In genomic region chr1:166910396-166910994, GRCh38 we compare ENCODE assay signal across 1 cellular context.
TF ChIP-seq lines count a peak whose summit lies in the region.

No MANE protein-coding gene starts in this region.

TF ChIP-seq in GM23338, 12 proteins besides CTCF, POLR2A, EP300 and RAD21 (continued from another document):
- TF ChIP-seq ZNF462 (CRISPR knock-in tag; IDR thresholded peaks at IDR 0.05): no peak
- no peak for TF ChIP-seq ETS1 (IDR thresholded peaks at IDR 0.05)
- no peak for TF ChIP-seq EZH2phosphoT487 (IDR thresholded peaks at IDR 0.05; ENCODE audit: unreplicated experiment)
- TF ChIP-seq POLR2AphosphoS5 (IDR thresholded peaks at IDR 0.05; ENCODE audit: low read depth): no peak
- no peak for TF ChIP-seq CREB1 (CRISPR knock-in tag; IDR thresholded peaks at IDR 0.05; ENCODE audit: low read depth)
- TF ChIP-seq ZNF114 (CRISPR knock-in tag; IDR thresholded peaks at IDR 0.05): no peak
